26 cellular contexts compared by ENCODE assay signal in the genomic region with DNA sequence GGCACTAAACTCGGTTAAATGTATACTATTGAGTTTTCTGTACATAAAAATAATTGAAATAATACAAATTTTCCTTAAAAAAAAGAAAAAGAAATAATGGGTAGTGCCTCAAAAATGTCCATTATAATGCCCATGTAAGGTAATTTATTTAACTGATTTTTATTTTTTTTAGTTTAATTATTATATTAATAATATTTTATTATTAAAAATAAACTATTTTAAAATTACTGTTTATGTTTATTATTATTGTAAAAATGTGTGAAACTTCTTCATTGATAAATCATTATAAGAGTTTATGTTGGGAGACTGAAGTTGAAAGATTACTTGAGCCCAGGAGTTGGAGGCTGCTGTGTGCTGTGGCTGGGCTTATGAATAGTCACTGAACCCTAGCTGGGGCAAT.
DNase-seq lines count a peak whose midpoint lies in the region; ATAC-seq, FAIRE-seq and TF ChIP-seq lines count a peak whose summit lies in the region.
"Had no signal": no experiment of that assay in that cellular context is flagged by ENCODE, and none has a peak within 500 bp of the region (broad histone marks: within the 10 kb centered on the region; RNA-seq: fewer than 3 reads in every experiment).

No MANE protein-coding gene starts in this region.

- FAIRE-seq in G401.6 (lab: Jason Lieb, UNC): peak; percentile 85
- peak; percentile 30 for FAIRE-seq in kidney (lab: Jason Lieb, UNC)
- FAIRE-seq in small intestine (lab: Jason Lieb, UNC): peak; percentile 19
- FAIRE-seq: A549, GM12891 had no signal

- no peaks in the 10 kb centered on the region for H3K36me3 Mint-ChIP-seq in WTC11
- H3K36me3 Mint-ChIP-seq: CD4-positive, alpha-beta memory T cell; CD4-positive, CD25-positive, alpha-beta regulatory T cell; CD8-positive, alpha-beta memory T cell had no signal

- H3K9me3 ChIP-seq in kidney (ENCODE audit: control insufficient read depth in 1 of 2, low read length in 2 of 2) (no peaks in the 10 kb centered on the region), small intestine (ENCODE audit: control insufficient read depth, low read depth) (no peaks in the 10 kb centered on the region)
- H3K9me3 ChIP-seq: A549; BLaER1 treated with 17β-estradiol and CSF1 and Interleukin-3, amounts not matched to agents 10 nM and 100 nM had no signal

- ATAC-seq in WTC11 (no peak), GM18907 (IDR thresholded peaks at IDR 0.05; ENCODE audit: unreplicated experiment) (no peak), GM21723 (IDR thresholded peaks at IDR 0.05; ENCODE audit: unreplicated experiment) (no peak)
- ATAC-seq: A549 had no signal

- no peak overlapping the region for H3K27ac Mint-ChIP-seq in WTC11
- H3K27ac Mint-ChIP-seq: B cell; CD4-positive, alpha-beta memory T cell; CD4-positive, CD25-positive, alpha-beta regulatory T cell; CD8-positive, alpha-beta memory T cell had no signal

- H3K27ac ChIP-seq in kidney (ENCODE audit: low read depth in 2 of 2, low read length in 2 of 2) (no peak overlapping the region), small intestine (ENCODE audit: low read depth in 1 of 2, low read length in 1 of 2) (no peak overlapping the region)
- H3K27ac ChIP-seq: A549; BLaER1 treated with 17β-estradiol and CSF1 and Interleukin-3, amounts not matched to agents 10 nM and 100 nM; C4-2B had no signal

- no peak overlapping the region for H3K9ac ChIP-seq in kidney (ENCODE audit: low read length in 2 of 2)
- H3K9ac ChIP-seq: BLaER1 treated with 17β-estradiol and CSF1 and Interleukin-3, amounts not matched to agents 10 nM and 100 nM had no signal

- H3K4me1 ChIP-seq in kidney (ENCODE audit: control insufficient read depth in 1 of 2, insufficient read depth in 1 of 2, low read depth in 1 of 2, low read length in 2 of 2): no peaks in the 10 kb centered on the region
- no peaks in the 10 kb centered on the region for H3K4me1 ChIP-seq in small intestine (ENCODE audit: control insufficient read depth in 2 of 2, insufficient read depth in 1 of 2, low read depth in 1 of 2, low read length in 1 of 2)
- H3K4me1 ChIP-seq: A549; BLaER1 treated with 17β-estradiol and CSF1 and Interleukin-3, amounts not matched to agents 10 nM and 100 nM had no signal

- no peaks in the 10 kb centered on the region for H3K36me3 ChIP-seq in kidney (ENCODE audit: control insufficient read depth in 1 of 2, insufficient read depth in 2 of 2, low read length in 2 of 2)
- H3K36me3 ChIP-seq in small intestine (ENCODE audit: control insufficient read depth in 2 of 2, insufficient read depth in 2 of 2, low read length in 2 of 2): no peaks in the 10 kb centered on the region
- H3K36me3 ChIP-seq: BLaER1 treated with 17β-estradiol and CSF1 and Interleukin-3, amounts not matched to agents 10 nM and 100 nM had no signal

- H3K4me3 Mint-ChIP-seq in WTC11: no peak overlapping the region
- H3K4me3 Mint-ChIP-seq: B cell; CD4-positive, alpha-beta memory T cell; CD4-positive, CD25-positive, alpha-beta regulatory T cell; CD8-positive, alpha-beta memory T cell had no signal

- intact Hi-C loops in kidney (cut with DNase I): no loop called here

- H3K4me1 Mint-ChIP-seq in WTC11: peaks cover 20% of the 10 kb centered on the region
- H3K4me1 Mint-ChIP-seq: B cell; CD4-positive, alpha-beta memory T cell; CD4-positive, CD25-positive, alpha-beta regulatory T cell; CD8-positive, alpha-beta memory T cell had no signal

- CTCF ChIA-PET in WTC11 (lab: Charles Lee): no interaction called here

- H3K9me3 Mint-ChIP-seq in WTC11: no peaks in the 10 kb centered on the region

- H3K27me3 ChIP-seq in small intestine (ENCODE audit: control insufficient read depth in 2 of 2, insufficient read depth in 2 of 2, low read length in 2 of 2): no peaks in the 10 kb centered on the region
- H3K27me3 ChIP-seq: BLaER1 treated with 17β-estradiol and CSF1 and Interleukin-3, amounts not matched to agents 10 nM and 100 nM had no signal

- H3K4me3 ChIP-seq in kidney (ENCODE audit: low read length in 2 of 2) (no peak overlapping the region), small intestine (ENCODE audit: low read depth in 1 of 2, low read length in 2 of 2) (no peak overlapping the region)
- H3K4me3 ChIP-seq: A549; BLaER1 treated with 17β-estradiol and CSF1 and Interleukin-3, amounts not matched to agents 10 nM and 100 nM had no signal

- no peak for TF ChIP-seq CTCF in WTC11 (IDR thresholded peaks at IDR 0.05)
- no peak for TF ChIP-seq CTCF in kidney (IDR thresholded peaks at IDR 0.05; ENCODE audit: borderline replicate concordance, extremely low read depth, insufficient read depth)

- POLR2A ChIA-PET in WTC11 (lab: Charles Lee): interaction anchor here (0.5 kb wide), 1 partner anchor 664 kb away, joined by 6 read pairs; no protein-coding TSS in a partner anchor

- H3K27me3 Mint-ChIP-seq in WTC11 (ENCODE audit: low read depth): no peaks in the 10 kb centered on the region
- H3K27me3 Mint-ChIP-seq: B cell; CD4-positive, alpha-beta memory T cell; CD4-positive, CD25-positive, alpha-beta regulatory T cell; CD8-positive, alpha-beta memory T cell had no signal

- 65 to 88% (median 73%) methylated on average over 1 of the region's 1 CpG for WGBS in small intestine, 3 donors

- DNase-seq in WTC11 (ENCODE audit: low spot score) (no peak), kidney (no peak), small intestine (no peak), NCI-H82 treated with DMSO at 0.1 percent for 48 hours (lab: John Stamatoyannopoulos, UW; ENCODE audit: unreplicated experiment) (no peak)
- no peak for DNase-seq in activated CD4-positive, alpha-beta T cell treated with anti-CD3 and anti-CD28 coated beads for 1 hour
- DNase-seq: 8988T; AML-193; CD4-positive, alpha-beta memory T cell; CD4-positive, CD25-positive, alpha-beta regulatory T cell; CD8-positive, alpha-beta memory T cell; COR-L47; DMS 273 treated with DMSO at 0.1 percent for 48 hours; DMS153; DMS53; DMS79; DND-41; EL; GF-D8 had no signal

TF ChIP-seq in WTC11, 78 proteins besides CTCF, POLR2A, EP300 and RAD21:
- TF ChIP-seq HMGA2 (CRISPR knock-in tag; IDR thresholded peaks at IDR 0.05): peak; percentile 93
- TF ChIP-seq, protein P1, sequence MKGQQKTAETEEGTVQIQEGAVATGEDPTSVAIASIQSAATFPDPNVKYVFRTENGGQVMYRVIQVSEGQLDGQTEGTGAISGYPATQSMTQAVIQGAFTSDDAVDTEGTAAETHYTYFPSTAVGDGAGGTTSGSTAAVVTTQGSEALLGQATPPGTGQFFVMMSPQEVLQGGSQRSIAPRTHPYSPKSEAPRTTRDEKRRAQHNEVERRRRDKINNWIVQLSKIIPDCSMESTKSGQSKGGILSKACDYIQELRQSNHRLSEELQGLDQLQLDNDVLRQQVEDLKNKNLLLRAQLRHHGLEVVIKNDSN (CRISPR knock-in tag; IDR thresholded peaks at IDR 0.05): no peak
